In genomic region chr7:67000601-67001258, GRCh38 we compare ENCODE assay signal across 8 cellular contexts. TPM values are rescaled to one million over a fixed set of nuclear protein-coding genes. Genes with fewer than 3 reads are reported as not detected.
DNase-seq lines count a peak whose midpoint lies in the region; ATAC-seq, FAIRE-seq and TF ChIP-seq lines count a peak whose summit lies in the region.
"Not testable (repeated sequence)": the region's sequence is repeated elsewhere in the genome, so short reads cannot be mapped to it uniquely, and the experiment has no call there.

No MANE protein-coding gene starts in this region.

- H3K9me1 ChIP-seq in endothelial cell of umbilical vein (replicated peaks; ENCODE audit: control insufficient read depth, extremely low read depth, insufficient read depth, low read length), result not testable (repeated sequence)

- peak; percentile 7 for DNase-seq in Ammon's horn (ENCODE audit: low spot score)
- not testable (repeated sequence) for DNase-seq in GM10248 (ENCODE audit: extremely low spot score); progenitor cell of endocrine pancreas (ENCODE audit: low spot score, unreplicated experiment)
- peak; percentile 43 for DNase-seq in M059J (ENCODE audit: low read depth)
- peak; percentile 37 for DNase-seq in PC-3
- DNase-seq in activated naive CD4-positive, alpha-beta T cell treated with anti-CD3 and anti-CD28 coated beads for 36 hours, result peak; percentile 14
- DNase-seq in endothelial cell of umbilical vein (ENCODE audit: low read depth, low spot score), result peak; percentile 36
- DNase-seq in kidney glomerular epithelial cell (lab: John Stamatoyannopoulos, UW), result peak; percentile 36

- H3K4me3 ChIP-seq in PC-3 (ENCODE audit: low read length); endothelial cell of umbilical vein (replicated peaks in 1 of 3; ENCODE audit: insufficient read depth in 1 of 3, low read depth in 1 of 3, low read length in 3 of 3): not testable (repeated sequence)

- H3K9me2 ChIP-seq in PC-3 (replicated peaks; ENCODE audit: low read length), result not testable (repeated sequence)

- H3K36me3 ChIP-seq in PC-3 (ENCODE audit: low read depth, low read length); endothelial cell of umbilical vein (ENCODE audit: control insufficient read depth in 2 of 2, extremely low read depth in 1 of 2, insufficient read depth in 2 of 2, low read length in 2 of 2): not testable (repeated sequence)

- H3K27ac Mint-ChIP-seq in activated naive CD4-positive, alpha-beta T cell treated with anti-CD3 and anti-CD28 coated beads for 36 hours, result peak overlapping the region; percentile 32
- H3K27ac Mint-ChIP-seq in progenitor cell of endocrine pancreas, result not testable (repeated sequence)

- H3K27me3 Mint-ChIP-seq in activated naive CD4-positive, alpha-beta T cell treated with anti-CD3 and anti-CD28 coated beads for 36 hours (ENCODE audit: low read depth); progenitor cell of endocrine pancreas: not testable (repeated sequence)

- not testable (repeated sequence) for H3K9ac ChIP-seq in PC-3 (ENCODE audit: low read length); endothelial cell of umbilical vein (replicated peaks; ENCODE audit: extremely low read depth, insufficient read depth, low read length)

- H3F3A ChIP-seq in PC-3 (ENCODE audit: low read length, unreplicated experiment), result not testable (repeated sequence)

- not testable (repeated sequence) for BruUV-seq in PC-3 (replicated peaks; lab: Mats Ljungman, UMichigan); endothelial cell of umbilical vein (replicated peaks; lab: Mats Ljungman, UMichigan)

- ATAC-seq in PC-3, result not testable (repeated sequence)

- H3K4me3 Mint-ChIP-seq in activated naive CD4-positive, alpha-beta T cell treated with anti-CD3 and anti-CD28 coated beads for 36 hours; progenitor cell of endocrine pancreas (ENCODE audit: low read depth): not testable (repeated sequence)

- not testable (repeated sequence) for H3K9me3 ChIP-seq in PC-3 (ENCODE audit: low read length); endothelial cell of umbilical vein (replicated peaks; ENCODE audit: control insufficient read depth, insufficient read depth, low read length)

- H2AFZ ChIP-seq in PC-3 (ENCODE audit: low read length); endothelial cell of umbilical vein (ENCODE audit: low read depth, low read length): not testable (repeated sequence)

- not testable (repeated sequence) for TF ChIP-seq POLR2A in endothelial cell of umbilical vein (IDR thresholded peaks at IDR 0.05; ENCODE audit: low read depth, low read length)

- intact Hi-C loops in PC-3 (cut with micrococcal nuclease); activated naive CD4-positive, alpha-beta T cell treated with anti-CD3 and anti-CD28 coated beads for 36 hours (cut with micrococcal nuclease); endothelial cell of umbilical vein (cut with micrococcal nuclease): not testable (repeated sequence)

- H4K20me1 ChIP-seq in PC-3 (ENCODE audit: low read length); endothelial cell of umbilical vein (replicated peaks; ENCODE audit: control insufficient read depth, extremely low read depth, insufficient read depth, low read length): not testable (repeated sequence)

- H3K4me2 ChIP-seq in PC-3 (ENCODE audit: low read length); endothelial cell of umbilical vein (ENCODE audit: insufficient read depth, low read length): not testable (repeated sequence)

- dilution Hi-C loops in endothelial cell of umbilical vein (cut with MboI; ENCODE audit: extremely low pct_ligation_motif_present, low sequenced_read_pairs), result not testable (repeated sequence)

- peaks cover 23% of the 10 kb centered on the region for H3K79me2 ChIP-seq in PC-3 (ENCODE audit: low read length)
- not testable (repeated sequence) for H3K79me2 ChIP-seq in endothelial cell of umbilical vein (ENCODE audit: control insufficient read depth, insufficient read depth, low read length)

- H3K36me3 Mint-ChIP-seq in activated naive CD4-positive, alpha-beta T cell treated with anti-CD3 and anti-CD28 coated beads for 36 hours (ENCODE audit: low read depth), result peaks cover 11% of the 10 kb centered on the region
- not testable (repeated sequence) for H3K36me3 Mint-ChIP-seq in progenitor cell of endocrine pancreas (ENCODE audit: insufficient read depth)

- not testable (repeated sequence) for H3K27me3 ChIP-seq in PC-3 (ENCODE audit: low read length); endothelial cell of umbilical vein (ENCODE audit: control insufficient read depth in 2 of 2, insufficient read depth in 2 of 2, low read length in 2 of 2)

- H3K4me1 ChIP-seq in PC-3 (ENCODE audit: insufficient read depth, low read length); endothelial cell of umbilical vein (ENCODE audit: control insufficient read depth, extremely low read depth, insufficient read depth, low read length): not testable (repeated sequence)

- CTCF ChIA-PET in GM10248 (lab: Yijun Ruan, JAX); PC-3 (lab: Charles Lee); activated naive CD4-positive, alpha-beta T cell treated with anti-CD3 and anti-CD28 coated beads for 36 hours (lab: Charles Lee); endothelial cell of umbilical vein (lab: Charles Lee): not testable (repeated sequence)

- peaks cover 23% of the 10 kb centered on the region for H3K4me1 Mint-ChIP-seq in activated naive CD4-positive, alpha-beta T cell treated with anti-CD3 and anti-CD28 coated beads for 36 hours (ENCODE audit: low read depth)
- H3K4me1 Mint-ChIP-seq in progenitor cell of endocrine pancreas (ENCODE audit: low read depth), result not testable (repeated sequence)

- FAIRE-seq in endothelial cell of umbilical vein (lab: Jason Lieb, UNC), result peak; percentile 100

- H3K9me3 Mint-ChIP-seq in activated naive CD4-positive, alpha-beta T cell treated with anti-CD3 and anti-CD28 coated beads for 36 hours; progenitor cell of endocrine pancreas (ENCODE audit: low read depth): not testable (repeated sequence)

- TF ChIP-seq CTCF in GM10248 (IDR thresholded peaks at IDR 0.05; ENCODE audit: control extremely low read depth, extremely low read depth, low read depth, missing control alignments), result peak; percentile 33
- TF ChIP-seq CTCF in PC-3 (conservative IDR thresholded peaks at IDR 0.05; ENCODE audit: low read depth, low read length); endothelial cell of umbilical vein (IDR thresholded peaks at IDR 0.05; ENCODE audit: extremely low read depth in 1 of 2, insufficient read depth in 1 of 2, low read depth in 1 of 2, low read length in 2 of 2): not testable (repeated sequence)
- peak; percentile 58 for TF ChIP-seq CTCF in progenitor cell of endocrine pancreas (IDR thresholded peaks at IDR 0.05; ENCODE audit: unreplicated experiment)

- not testable (repeated sequence) for H3K27ac ChIP-seq in PC-3 (ENCODE audit: low read length); endothelial cell of umbilical vein (ENCODE audit: insufficient read depth, low read depth, low read length)

- POLR2A ChIA-PET in GM10248 (lab: Yijun Ruan, JAX); PC-3 (lab: Charles Lee; ENCODE audit: unreplicated experiment); endothelial cell of umbilical vein (lab: Charles Lee): not testable (repeated sequence)

RNA-seq across cellular contexts. Expression of gene TYW1, which starts 4.1 kb away (rescaled TPM):
- 20.6 and 32.3 TPM in 2 replicates for total RNA-seq in M059J (2014; rRNA removed; shearing (Covaris generic))
- total RNA-seq in PC-3 (2014; rRNA removed) (12.8 and 13.4 TPM in 2 replicates), endothelial cell of umbilical vein (15.2 and 15.9 TPM in 2 replicates), progenitor cell of endocrine pancreas (19.6 and 24.9 TPM in 2 replicates)
- total RNA-seq in activated naive CD4-positive, alpha-beta T cell treated with anti-CD3 and anti-CD28 coated beads for 36 hours, result 10 to 100 TPM; 12.9 to 13.5 TPM
- polyA plus RNA-seq in endothelial cell of umbilical vein, result 6.9 and 7.7 TPM in 2 replicates
- 9.5 and 10.9 TPM in 2 replicates for polyA plus RNA-seq in endothelial cell of umbilical vein (2011; cell fraction: cytosol; rRNA removed)
- polyA plus RNA-seq in endothelial cell of umbilical vein (2011; cell fraction: nucleus; rRNA removed), result 12.0 and 16.5 TPM in 2 replicates
- 10.3 and 13.5 TPM in 2 replicates for polyA plus RNA-seq in endothelial cell of umbilical vein (2012)
- polyA minus RNA-seq in endothelial cell of umbilical vein, result 15.6 and 24.8 TPM in 2 replicates
- 8.5 TPM for polyA minus RNA-seq in endothelial cell of umbilical vein (2011; cell fraction: cytosol; rRNA and poly(A)+ RNA removed)
- 19.1 and 26.0 TPM in 2 replicates for polyA minus RNA-seq in endothelial cell of umbilical vein (2011; cell fraction: nucleus; rRNA and poly(A)+ RNA removed)

RNA-seq across cellular contexts. Expression of gene SBDS, which starts 5.3 kb away (rescaled TPM):
- total RNA-seq in M059J (2014; rRNA removed; shearing (Covaris generic)), result 86.8 and 112 TPM in 2 replicates
- total RNA-seq in PC-3 (2014; rRNA removed) (72.4 and 91.7 TPM in 2 replicates), endothelial cell of umbilical vein (86.5 and 86.6 TPM in 2 replicates), progenitor cell of endocrine pancreas (31.8 and 32.0 TPM in 2 replicates)
- total RNA-seq in activated naive CD4-positive, alpha-beta T cell treated with anti-CD3 and anti-CD28 coated beads for 36 hours, result 10 to 100 TPM; 42.2 to 46.0 TPM
- 23.8 and 30.7 TPM in 2 replicates for polyA plus RNA-seq in endothelial cell of umbilical vein
- polyA plus RNA-seq in endothelial cell of umbilical vein (2011; cell fraction: cytosol; rRNA removed), result 51.8 and 53.9 TPM in 2 replicates
- 25.8 and 55.3 TPM in 2 replicates for polyA plus RNA-seq in endothelial cell of umbilical vein (2011; cell fraction: nucleus; rRNA removed)
- 72.9 and 93.3 TPM in 2 replicates for polyA plus RNA-seq in endothelial cell of umbilical vein (2012)
- polyA minus RNA-seq in endothelial cell of umbilical vein, result 17.1 and 20.5 TPM in 2 replicates
- polyA minus RNA-seq in endothelial cell of umbilical vein (2011; cell fraction: cytosol; rRNA and poly(A)+ RNA removed), result 77.0 TPM
- 9.1 and 13.3 TPM in 2 replicates for polyA minus RNA-seq in endothelial cell of umbilical vein (2011; cell fraction: nucleus; rRNA and poly(A)+ RNA removed)
